ENCODE assay signal across 22 cellular contexts in the genomic region with DNA sequence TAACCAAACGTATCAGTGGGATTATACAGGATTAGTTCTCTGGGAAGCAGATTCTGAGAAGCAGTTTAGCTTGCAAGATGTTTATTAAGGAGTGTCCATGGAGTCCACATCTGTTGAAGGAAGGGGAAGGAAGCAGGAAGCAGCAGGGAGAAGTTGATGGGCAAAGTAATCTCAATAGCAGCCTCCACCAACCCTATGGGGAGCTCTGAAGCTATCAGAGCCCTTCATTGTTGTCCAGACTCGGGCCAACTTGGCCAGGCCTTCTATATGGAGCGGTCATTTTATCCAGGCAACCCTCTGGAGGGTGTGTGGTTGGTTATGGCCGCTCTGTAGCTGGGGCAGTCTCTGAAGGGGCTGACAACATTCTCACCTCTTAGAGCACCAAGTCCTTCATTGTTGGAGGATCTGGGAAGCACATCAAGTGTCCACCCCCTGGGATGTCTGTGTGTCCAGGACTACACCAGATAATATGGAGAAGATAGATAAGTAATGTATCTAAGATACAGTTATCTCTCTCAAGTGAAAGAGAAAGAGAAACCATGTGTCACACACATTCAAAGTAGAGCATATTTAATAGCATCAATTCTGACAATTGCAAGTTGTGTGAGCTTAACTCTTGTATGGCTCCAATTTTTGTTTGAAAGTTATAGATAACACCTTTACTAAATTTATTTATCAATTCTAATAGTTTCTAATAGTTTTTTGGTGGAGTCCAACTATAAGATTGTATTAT.
A peak's percentile ranks its signal among the peaks of the same experiment; 100 is the strongest.
DNase-seq lines count a peak whose midpoint lies in the region; ATAC-seq, FAIRE-seq and TF ChIP-seq lines count a peak whose summit lies in the region.
"Had no signal": no experiment of that assay in that cellular context is flagged by ENCODE, and none has a peak within 500 bp of the region (broad histone marks: within the 10 kb centered on the region; RNA-seq: fewer than 3 reads in every experiment).

No MANE protein-coding gene starts in this region.

- H3K4me1 ChIP-seq in ACC112 (ENCODE audit: control insufficient read depth, insufficient read depth, low read length, unreplicated experiment): peaks cover 3% of the 10 kb centered on the region
- H3K4me1 ChIP-seq in endothelial cell of umbilical vein (ENCODE audit: control insufficient read depth, extremely low read depth, insufficient read depth, low read length): peaks cover 14% of the 10 kb centered on the region

- H3K9ac ChIP-seq in endothelial cell of umbilical vein (replicated peaks; ENCODE audit: extremely low read depth, insufficient read depth, low read length): peak overlapping the region; percentile 12
- H3K9ac ChIP-seq: BLaER1 treated with 17β-estradiol and CSF1 and Interleukin-3, amounts not matched to agents 10 nM and 100 nM; KMS-11 had no signal

- H3K9me1 ChIP-seq in endothelial cell of umbilical vein (replicated peaks; ENCODE audit: control insufficient read depth, extremely low read depth, insufficient read depth, low read length): no peaks in the 10 kb centered on the region

- no peak overlapping the region for H3K4me2 ChIP-seq in endothelial cell of umbilical vein (ENCODE audit: insufficient read depth, low read length)
- H3K4me2 ChIP-seq: KMS-11 had no signal

- peak; percentile 39 for ATAC-seq in GM18909 (IDR thresholded peaks at IDR 0.05; ENCODE audit: poor library complexity, unreplicated experiment)
- ATAC-seq: CD8-positive, alpha-beta T cell; HCT116; HepG2 had no signal

- H3K4me1 Mint-ChIP-seq in Calu3 (ENCODE audit: low read depth, unreplicated experiment): peaks cover 10% of the 10 kb centered on the region

- H3K9me3 Mint-ChIP-seq in Calu3 (ENCODE audit: low read depth, unreplicated experiment): no peaks in the 10 kb centered on the region
- H3K9me3 Mint-ChIP-seq: CD8-positive, alpha-beta T cell had no signal

- TF ChIP-seq CTCF in endothelial cell of umbilical vein (IDR thresholded peaks at IDR 0.05; ENCODE audit: extremely low read depth in 1 of 2, insufficient read depth in 1 of 2, low read depth in 1 of 2, low read length in 2 of 2) (no peak), Calu3 (IDR thresholded peaks at IDR 0.05; ENCODE audit: unreplicated experiment) (no peak), coronary artery (IDR thresholded peaks at IDR 0.05) (no peak)

- FAIRE-seq in endothelial cell of umbilical vein (lab: Jason Lieb, UNC): no peak
- FAIRE-seq: A204.1, HepG2 had no signal

- intact Hi-C loops in endothelial cell of umbilical vein (cut with micrococcal nuclease) (loop anchor here (5.0 kb wide), 1 partner anchor 1206 kb away; no protein-coding TSS in a partner anchor), Calu3 (cut with micrococcal nuclease; ENCODE audit: unreplicated experiment) (no loop called here), head of caudate nucleus (cut with DNase I) (no loop called here)

- no peaks in the 10 kb centered on the region for H3K79me2 ChIP-seq in ACC112 (ENCODE audit: control insufficient read depth, insufficient read depth, low read length, unreplicated experiment)
- H3K79me2 ChIP-seq in endothelial cell of umbilical vein (ENCODE audit: control insufficient read depth, insufficient read depth, low read length): no peaks in the 10 kb centered on the region

- H3K27ac ChIP-seq in ACC112 (ENCODE audit: low read depth, low read length): no peak overlapping the region
- H3K27ac ChIP-seq in endothelial cell of umbilical vein (ENCODE audit: insufficient read depth, low read depth, low read length): peak overlapping the region; percentile 99
- no peak overlapping the region for H3K27ac ChIP-seq in coronary artery
- H3K27ac ChIP-seq: KMS-11, Peyer's patch had no signal

- dilution Hi-C loops in endothelial cell of umbilical vein (cut with MboI; ENCODE audit: extremely low pct_ligation_motif_present, low sequenced_read_pairs): no loop called here

- no peak overlapping the region for H3K27ac Mint-ChIP-seq in Calu3 (ENCODE audit: unreplicated experiment)
- H3K27ac Mint-ChIP-seq: CD8-positive, alpha-beta T cell had no signal

- no TSS peak for BruUV-seq in endothelial cell of umbilical vein (replicated peaks; lab: Mats Ljungman, UMichigan)
- BruUV-seq in Calu3 (replicated peaks; lab: Mats Ljungman, UMichigan): no TSS peak

- no peaks in the 10 kb centered on the region for H3K27me3 Mint-ChIP-seq in Calu3 (ENCODE audit: unreplicated experiment)

- TF ChIP-seq POLR2A in endothelial cell of umbilical vein (IDR thresholded peaks at IDR 0.05; ENCODE audit: low read depth, low read length): no peak

- POLR2A ChIA-PET in endothelial cell of umbilical vein (lab: Charles Lee): no interaction called here

- CTCF ChIA-PET in endothelial cell of umbilical vein (lab: Charles Lee) (interaction anchor here (0.6 kb wide), 1 partner anchor 141 kb away, joined by 3 read pairs; no protein-coding TSS in a partner anchor), Calu3 (lab: Charles Lee) (no interaction called here)

- H3K36me3 ChIP-seq in ACC112 (ENCODE audit: insufficient read depth, low read length) (no peaks in the 10 kb centered on the region), endothelial cell of umbilical vein (ENCODE audit: control insufficient read depth in 2 of 2, extremely low read depth in 1 of 2, insufficient read depth in 2 of 2, low read length in 2 of 2) (no peaks in the 10 kb centered on the region)
- H3K36me3 ChIP-seq: BLaER1 treated with 17β-estradiol and CSF1 and Interleukin-3, amounts not matched to agents 10 nM and 100 nM; Peyer's patch had no signal

- H3K4me3 ChIP-seq in ACC112 (ENCODE audit: low read depth, low read length) (no peak overlapping the region), endothelial cell of umbilical vein (replicated peaks in 1 of 3; ENCODE audit: insufficient read depth in 1 of 3, low read depth in 1 of 3, low read length in 3 of 3) (no peak overlapping the region), coronary artery (no peak overlapping the region)
- H3K4me3 ChIP-seq: BLaER1 treated with 17β-estradiol and CSF1 and Interleukin-3, amounts not matched to agents 10 nM and 100 nM; Peyer's patch had no signal

- no peaks in the 10 kb centered on the region for H3K9me3 ChIP-seq in endothelial cell of umbilical vein (replicated peaks; ENCODE audit: control insufficient read depth, insufficient read depth, low read length)
- H3K9me3 ChIP-seq: BLaER1 treated with 17β-estradiol and CSF1 and Interleukin-3, amounts not matched to agents 10 nM and 100 nM; Peyer's patch had no signal

- DNase-seq in OCI-M1 (lab: John Stamatoyannopoulos, UW) (peak; percentile 70), endothelial cell of umbilical vein (ENCODE audit: low read depth, low spot score) (peak; percentile 49), Calu3 (no peak), coronary artery (ENCODE audit: low spot score) (no peak), iPS-NIHi7 (ENCODE audit: extremely low spot score) (no peak), head of caudate nucleus (no peak)
- DNase-seq: CD8-positive, alpha-beta T cell; DND-41; GOT3; NCI-H1417; NCI-H187; NCI-H2107; NCI-H2227 treated with DMSO at 0.1 percent for 48 hours; NCI-H510A treated with DMSO at 0.1 percent for 48 hours; Peyer's patch had no signal

- H4K20me1 ChIP-seq in endothelial cell of umbilical vein (replicated peaks; ENCODE audit: control insufficient read depth, extremely low read depth, insufficient read depth, low read length): no peaks in the 10 kb centered on the region
- H4K20me1 ChIP-seq: BLaER1 treated with 17β-estradiol and CSF1 and Interleukin-3, amounts not matched to agents 10 nM and 100 nM had no signal

- no peaks in the 10 kb centered on the region for H3K36me3 Mint-ChIP-seq in Calu3 (ENCODE audit: insufficient read depth, unreplicated experiment)
- H3K36me3 Mint-ChIP-seq: CD8-positive, alpha-beta T cell had no signal

- no peak overlapping the region for H3K4me3 Mint-ChIP-seq in Calu3 (ENCODE audit: low read depth, unreplicated experiment)
- H3K4me3 Mint-ChIP-seq: CD8-positive, alpha-beta T cell had no signal

- H3K27me3 ChIP-seq in ACC112 (ENCODE audit: insufficient read depth, low read length) (no peaks in the 10 kb centered on the region), endothelial cell of umbilical vein (ENCODE audit: control insufficient read depth in 2 of 2, insufficient read depth in 2 of 2, low read length in 2 of 2) (no peaks in the 10 kb centered on the region)
- H3K27me3 ChIP-seq: BLaER1 treated with 17β-estradiol and CSF1 and Interleukin-3, amounts not matched to agents 10 nM and 100 nM; Peyer's patch had no signal

- H2AFZ ChIP-seq in ACC112 (ENCODE audit: low read length, unreplicated experiment) (peak overlapping the region; percentile 50), endothelial cell of umbilical vein (ENCODE audit: low read depth, low read length) (peak overlapping the region; percentile 32)

TF ChIP-seq in endothelial cell of umbilical vein, 7 proteins besides CTCF, POLR2A, EP300 and RAD21:
- TF ChIP-seq, protein P1, sequence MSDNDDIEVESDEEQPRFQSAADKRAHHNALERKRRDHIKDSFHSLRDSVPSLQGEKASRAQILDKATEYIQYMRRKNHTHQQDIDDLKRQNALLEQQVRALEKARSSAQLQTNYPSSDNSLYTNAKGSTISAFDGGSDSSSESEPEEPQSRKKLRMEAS (IDR thresholded peaks at IDR 0.05; ENCODE audit: insufficient read depth, insufficient read length): no peak
- no peak for TF ChIP-seq POLR2AphosphoS5 (IDR thresholded peaks at IDR 0.05; ENCODE audit: insufficient read depth, low read depth, low read length)
- TF ChIP-seq FOS (IDR thresholded peaks at IDR 0.05; ENCODE audit: borderline replicate concordance, insufficient read depth, low read length): no peak
- no peak for TF ChIP-seq MYC (IDR thresholded peaks at IDR 0.05; ENCODE audit: low read depth, low read length)
- TF ChIP-seq EZH2 (IDR thresholded peaks at IDR 0.05; ENCODE audit: borderline replicate concordance, low read depth, low read length, severe bottlenecking): no peak
- TF ChIP-seq JUN (IDR thresholded peaks at IDR 0.05; ENCODE audit: borderline replicate concordance, insufficient read depth, insufficient read length, low read depth): no peak
- no peak for TF ChIP-seq GATA2 (IDR thresholded peaks at IDR 0.05; ENCODE audit: insufficient read depth, insufficient read length, low read depth, low read length)

Comparison
In these comparisons a context has a peak if more than half of its experiments do, and no peak if none do; other contexts are left out.
1. DNase-seq: peak in OCI-M1 (single experiment) and endothelial cell of umbilical vein (single experiment); none in Calu3 (single experiment), coronary artery (single experiment), iPS-NIHi7 (single experiment) and head of caudate nucleus (0 of 42).